ENCODE assay signal across 9 cellular contexts in the genomic region with DNA sequence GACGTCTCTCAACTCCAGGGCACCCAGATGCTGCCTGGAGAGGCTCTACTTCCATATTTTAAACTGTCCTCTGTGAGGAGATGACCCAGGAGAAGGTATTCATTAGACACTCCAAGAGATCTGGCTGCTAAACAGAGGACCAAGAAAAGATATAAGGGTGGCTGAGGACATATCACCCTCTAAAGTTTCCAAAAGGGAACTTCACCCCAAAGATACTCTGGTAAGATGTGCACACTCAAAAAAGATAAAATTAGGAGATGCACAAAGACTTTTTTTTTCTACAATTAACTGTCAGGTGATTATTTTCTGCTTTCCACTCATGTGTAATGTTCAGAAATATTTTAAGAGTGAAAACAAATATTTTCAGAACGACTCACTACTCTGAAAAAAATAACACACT. TPM values are rescaled to one million over a fixed set of nuclear protein-coding genes. Genes with fewer than 3 reads are reported as not detected.
DNase-seq lines count a peak whose midpoint lies in the region; TF ChIP-seq lines count a peak whose summit lies in the region.
"Had no signal": no experiment of that assay in that cellular context is flagged by ENCODE, and none has a peak within 500 bp of the region (broad histone marks: within the 10 kb centered on the region; RNA-seq: fewer than 3 reads in every experiment).

No MANE protein-coding gene starts in this region.

- H4K20me1 ChIP-seq in neural cell (ENCODE audit: insufficient read depth), result no peaks in the 10 kb centered on the region

- peak overlapping the region; percentile 51 for H3K4me2 ChIP-seq in neural cell (ENCODE audit: low read length)

- H3K9me3 ChIP-seq in MG63, result peaks cover 10% of the 10 kb centered on the region
- peaks cover 11% of the 10 kb centered on the region for H3K9me3 ChIP-seq in neural cell (ENCODE audit: low read length)

- TF ChIP-seq RAD21 in neural cell (conservative IDR thresholded peaks at IDR 0.05), result no peak

- peaks cover 6% of the 10 kb centered on the region for H3K36me3 ChIP-seq in MG63
- H3K36me3 ChIP-seq in neural cell (ENCODE audit: insufficient read depth, low read length), result no peaks in the 10 kb centered on the region

- TF ChIP-seq CTCF in neural cell (IDR thresholded peaks at IDR 0.05; ENCODE audit: poor library complexity, severe bottlenecking) (no peak), GM10266 (IDR thresholded peaks at IDR 0.05; ENCODE audit: control insufficient read depth, insufficient read depth, low read depth, missing control alignments) (no peak)

- H3K9ac ChIP-seq in neural cell (ENCODE audit: low read length), result no peak overlapping the region

- H3K79me2 ChIP-seq in neural cell (replicated peaks; ENCODE audit: insufficient read depth, low read length), result peaks cover 46% of the 10 kb centered on the region

- H3K27ac ChIP-seq in neural cell (ENCODE audit: low read length), result no peak overlapping the region

- H3K9me2 ChIP-seq in neural cell (ENCODE audit: insufficient read depth, low read length), result no peaks in the 10 kb centered on the region

- H3K4me3 ChIP-seq in MG63, result peak overlapping the region; percentile 81
- peak overlapping the region; percentile 96 for H3K4me3 ChIP-seq in neural cell (ENCODE audit: low read length)

- no peaks in the 10 kb centered on the region for H3F3A ChIP-seq in neural cell (ENCODE audit: insufficient read depth, low read length, poor library complexity, severe bottlenecking)

- no peak for TF ChIP-seq EP300 in neural cell (conservative IDR thresholded peaks at IDR 0.05; ENCODE audit: poor library complexity, severe bottlenecking)

- H3K27me3 ChIP-seq in MG63, result no peaks in the 10 kb centered on the region
- no peaks in the 10 kb centered on the region for H3K27me3 ChIP-seq in neural cell (ENCODE audit: insufficient read depth, low read depth, low read length)

- H2AFZ ChIP-seq in neural cell (ENCODE audit: low read depth, low read length), result no peak overlapping the region

- DNase-seq in EH (ENCODE audit: low read depth) (peak; percentile 22), MG63 (no peak), cerebellar cortex (ENCODE audit: low spot score) (peak; percentile 8), germinal center (ENCODE audit: low spot score) (no peak), foreskin melanocyte (no peak), T-helper 9 cell (no peak), GM10266 (ENCODE audit: extremely low spot score) (no peak)
- DNase-seq: activated CD4-positive, alpha-beta T cell treated with anti-CD3 and anti-CD28 coated beads, Interleukin-2, amount 50 U/mL, for 48 hours had no signal

TF ChIP-seq in neural cell, 6 proteins besides CTCF, POLR2A, EP300 and RAD21:
- TF ChIP-seq SMC3 (conservative IDR thresholded peaks at IDR 0.05; ENCODE audit: poor library complexity) (no peak), POLR2AphosphoS5 (IDR thresholded peaks at IDR 0.05) (no peak), TAF1 (IDR thresholded peaks at IDR 0.05; ENCODE audit: low read depth) (no peak), EZH2 (IDR thresholded peaks at IDR 0.05; ENCODE audit: borderline replicate concordance, insufficient read depth, low read length, poor library complexity, severe bottlenecking) (no peak), MXI1 (conservative IDR thresholded peaks at IDR 0.05; ENCODE audit: poor library complexity, severe bottlenecking) (no peak)
- TF ChIP-seq, protein P1, sequence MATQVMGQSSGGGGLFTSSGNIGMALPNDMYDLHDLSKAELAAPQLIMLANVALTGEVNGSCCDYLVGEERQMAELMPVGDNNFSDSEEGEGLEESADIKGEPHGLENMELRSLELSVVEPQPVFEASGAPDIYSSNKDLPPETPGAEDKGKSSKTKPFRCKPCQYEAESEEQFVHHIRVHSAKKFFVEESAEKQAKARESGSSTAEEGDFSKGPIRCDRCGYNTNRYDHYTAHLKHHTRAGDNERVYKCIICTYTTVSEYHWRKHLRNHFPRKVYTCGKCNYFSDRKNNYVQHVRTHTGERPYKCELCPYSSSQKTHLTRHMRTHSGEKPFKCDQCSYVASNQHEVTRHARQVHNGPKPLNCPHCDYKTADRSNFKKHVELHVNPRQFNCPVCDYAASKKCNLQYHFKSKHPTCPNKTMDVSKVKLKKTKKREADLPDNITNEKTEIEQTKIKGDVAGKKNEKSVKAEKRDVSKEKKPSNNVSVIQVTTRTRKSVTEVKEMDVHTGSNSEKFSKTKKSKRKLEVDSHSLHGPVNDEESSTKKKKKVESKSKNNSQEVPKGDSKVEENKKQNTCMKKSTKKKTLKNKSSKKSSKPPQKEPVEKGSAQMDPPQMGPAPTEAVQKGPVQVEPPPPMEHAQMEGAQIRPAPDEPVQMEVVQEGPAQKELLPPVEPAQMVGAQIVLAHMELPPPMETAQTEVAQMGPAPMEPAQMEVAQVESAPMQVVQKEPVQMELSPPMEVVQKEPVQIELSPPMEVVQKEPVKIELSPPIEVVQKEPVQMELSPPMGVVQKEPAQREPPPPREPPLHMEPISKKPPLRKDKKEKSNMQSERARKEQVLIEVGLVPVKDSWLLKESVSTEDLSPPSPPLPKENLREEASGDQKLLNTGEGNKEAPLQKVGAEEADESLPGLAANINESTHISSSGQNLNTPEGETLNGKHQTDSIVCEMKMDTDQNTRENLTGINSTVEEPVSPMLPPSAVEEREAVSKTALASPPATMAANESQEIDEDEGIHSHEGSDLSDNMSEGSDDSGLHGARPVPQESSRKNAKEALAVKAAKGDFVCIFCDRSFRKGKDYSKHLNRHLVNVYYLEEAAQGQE (IDR thresholded peaks at IDR 0.05; ENCODE audit: borderline replicate concordance), result no peak
TF ChIP-seq in neural cell: peak in this region for 0.

RNA-seq across cellular contexts. Expression of a gene that starts 1.4 kb away (rescaled TPM):
- 5.2 and 10.5 TPM in 2 replicates for total RNA-seq in MG63 (2014; rRNA removed; shearing (Covaris generic); ENCODE audit: low replicate concordance)
- 9.3 and 10.6 TPM in 2 replicates for polyA plus RNA-seq in neural cell
- polyA minus RNA-seq in neural cell, result 25.9 and 26.3 TPM in 2 replicates

RNA-seq across cellular contexts. Expression of a gene that starts 26.9 kb away (rescaled TPM):
- 11.6 and 16.8 TPM in 2 replicates for total RNA-seq in MG63 (2014; rRNA removed; shearing (Covaris generic); ENCODE audit: low replicate concordance)
- 22.7 and 29.9 TPM in 2 replicates for polyA plus RNA-seq in neural cell
- 62.6 and 70.2 TPM in 2 replicates for polyA minus RNA-seq in neural cell

Comparison
In these comparisons a context has a peak if more than half of its experiments do, and no peak if none do; other contexts are left out.
1. DNase-seq: peak in EH (single experiment) and cerebellar cortex (single experiment); none in MG63 (single experiment), germinal center (single experiment), foreskin melanocyte (single experiment), T-helper 9 cell (single experiment) and GM10266 (single experiment).